In the genomic region with DNA sequence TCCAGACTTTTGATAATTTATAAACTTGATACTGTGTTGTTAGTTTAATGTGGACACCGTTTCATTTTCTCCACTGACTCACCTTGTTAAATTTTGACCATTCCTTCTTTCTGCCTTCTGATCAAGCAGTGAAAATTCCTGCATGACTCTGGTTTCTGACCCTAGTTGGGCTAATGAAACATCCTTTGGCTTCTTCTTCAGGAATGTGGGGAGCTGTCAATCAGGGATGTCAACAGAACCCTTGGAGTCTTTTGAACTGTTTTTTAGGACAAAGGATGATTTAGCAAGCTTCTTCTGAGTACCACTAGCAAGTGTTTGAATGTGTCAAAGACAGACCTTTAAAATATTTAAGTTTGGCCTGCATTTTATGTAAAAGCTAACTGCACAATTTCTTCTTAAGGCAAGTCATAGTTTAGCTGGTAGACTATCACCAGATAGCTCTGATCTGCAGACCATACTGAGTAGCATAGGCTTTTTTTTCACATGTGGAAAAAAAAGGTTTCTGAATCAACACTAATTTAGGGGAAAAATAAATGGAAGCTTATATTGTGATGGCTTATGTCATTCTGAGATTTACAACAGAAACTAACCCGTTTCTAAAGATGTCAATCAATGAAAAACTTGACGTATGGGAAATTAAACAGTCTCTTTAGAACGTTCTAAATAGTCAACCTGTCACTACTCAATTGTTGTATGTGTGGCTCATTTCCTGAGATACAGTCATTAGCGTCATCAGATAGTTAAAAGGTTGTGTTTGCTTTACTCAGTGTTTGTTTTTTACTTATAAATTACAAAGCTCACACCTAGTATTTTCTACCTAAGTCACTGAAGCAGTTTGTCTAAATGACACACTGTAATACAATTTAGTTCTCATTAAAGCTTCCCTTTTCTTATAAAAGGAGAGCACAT, we compare ENCODE assay signal across 18 cellular contexts.
DNase-seq lines count a peak whose midpoint lies in the region; ATAC-seq, FAIRE-seq and TF ChIP-seq lines count a peak whose summit lies in the region.
"Had no signal": no experiment of that assay in that cellular context is flagged by ENCODE, and none has a peak within 500 bp of the region (broad histone marks: within the 10 kb centered on the region; RNA-seq: fewer than 3 reads in every experiment).

No MANE protein-coding gene starts in this region.

- H3K4me2 ChIP-seq in GM23338 (no peak overlapping the region), H1 (ENCODE audit: insufficient read depth in 1 of 2, low read depth in 2 of 2, low read length in 2 of 2) (no peak overlapping the region)

- no peaks in the 10 kb centered on the region for H3K9me2 ChIP-seq in GM23338 (ENCODE audit: insufficient read depth)

- TF ChIP-seq POLR2A in H1 (IDR thresholded peaks at IDR 0.05; ENCODE audit: control extremely low read depth in 1 of 2, low read depth in 2 of 2, low read length in 2 of 2) (no peak), prostate gland (IDR thresholded peaks at IDR 0.05) (no peak)

- H3K14ac ChIP-seq in H1 (ENCODE audit: insufficient read length), result no peak overlapping the region

- no peaks in the 10 kb centered on the region for H3K23me2 ChIP-seq in H1 (ENCODE audit: low read depth, low read length)

- no peak overlapping the region for H2AK5ac ChIP-seq in H1 (ENCODE audit: low read depth, low read length)

- H3K4me1 ChIP-seq in GM23338 (ENCODE audit: insufficient read depth) (no peaks in the 10 kb centered on the region), H1 (replicated peaks in 1 of 4; ENCODE audit: control insufficient read depth in 3 of 4, insufficient read depth in 4 of 4, low read length in 3 of 4) (no peaks in the 10 kb centered on the region), pancreas (peaks cover 6 to 17% (median 16%) of the 10 kb centered on the region in 3 donors), prostate gland (replicated peaks) (no peaks in the 10 kb centered on the region)
- H3K4me1 ChIP-seq: lower lobe of right lung had no signal

- H3K4me3 Mint-ChIP-seq in GM23338, result no peak overlapping the region
- H3K4me3 Mint-ChIP-seq: activated CD8-positive, alpha-beta T cell treated with anti-CD3 and anti-CD28 coated beads, Interleukin-2, amount 10 ng/mL, durations not matched to agents 7 days and 5 days; neural crest cell had no signal

- CTCF ChIA-PET in H1 (lab: Charles Lee; ENCODE audit: partially characterized antibody), result interaction anchor here (0.9 to 1.3 kb wide), 2 partner anchors 10 to 314 kb away, joined by 3 to 4 read pairs; no protein-coding TSS in a partner anchor

- no peaks in the 10 kb centered on the region for H3K9me3 Mint-ChIP-seq in GM23338

- H3K79me2 ChIP-seq in GM23338 (replicated peaks; ENCODE audit: insufficient read depth), result no peaks in the 10 kb centered on the region
- H3K79me2 ChIP-seq in H1 (ENCODE audit: control insufficient read depth in 1 of 2, insufficient read depth in 2 of 2, low read length in 2 of 2), result no peaks in the 10 kb centered on the region

- H3K36me3 ChIP-seq in GM23338 (ENCODE audit: insufficient read depth) (no peaks in the 10 kb centered on the region), H1 (ENCODE audit: control insufficient read depth in 2 of 4, insufficient read depth in 4 of 4, low read length in 3 of 4) (no peaks in the 10 kb centered on the region), pancreas (no peaks in the 10 kb centered on the region), prostate gland (no peaks in the 10 kb centered on the region)
- H3K36me3 ChIP-seq: cardiac muscle cell, heart left ventricle, lower lobe of right lung, stomach had no signal

- H4K20me1 ChIP-seq in GM23338 (replicated peaks; ENCODE audit: insufficient read depth) (no peaks in the 10 kb centered on the region), H1 (replicated peaks in 1 of 2; ENCODE audit: control insufficient read depth in 1 of 2, insufficient read depth in 2 of 2, low read length in 2 of 2) (no peaks in the 10 kb centered on the region)

- no peak overlapping the region for H2BK20ac ChIP-seq in H1 (ENCODE audit: low read length)

- no peak overlapping the region for H3K23ac ChIP-seq in H1 (ENCODE audit: insufficient read length)

- no peak for TF ChIP-seq EP300 in H1 (IDR thresholded peaks at IDR 0.05; ENCODE audit: borderline replicate concordance in 1 of 2, low read depth in 2 of 2, low read length in 2 of 2)

- H3F3A ChIP-seq in GM23338 (replicated peaks; ENCODE audit: low read depth), result no peaks in the 10 kb centered on the region

- H3K9me3 ChIP-seq in H1 (ENCODE audit: insufficient read depth in 2 of 2, low read depth in 1 of 2, low read length in 1 of 2) (no peaks in the 10 kb centered on the region), pancreas (no peaks in the 10 kb centered on the region), prostate gland (no peaks in the 10 kb centered on the region)
- H3K9me3 ChIP-seq: lower lobe of right lung, stomach had no signal

- intact Hi-C loops in pancreas (cut with DNase I), result no loop called here
- intact Hi-C loops in prostate gland (cut with DNase I), result no loop called here

- H3K4me3 ChIP-seq in GM23338 (no peak overlapping the region), H1 (ENCODE audit: extremely low read depth in 1 of 4, insufficient read depth in 2 of 4, low read depth in 3 of 4, low read length in 4 of 4) (no peak overlapping the region), pancreas (no peak overlapping the region), prostate gland (no peak overlapping the region)
- H3K4me3 ChIP-seq: cardiac muscle cell, heart left ventricle, lower lobe of right lung, stomach had no signal

- H2BK5ac ChIP-seq in H1 (ENCODE audit: low read depth, low read length), result no peak overlapping the region

- no peak overlapping the region for H2BK12ac ChIP-seq in H1 (ENCODE audit: low read depth, low read length)

- H2BK120ac ChIP-seq in H1 (replicated peaks; ENCODE audit: low read depth, low read length), result no peak overlapping the region

- peak; percentile 16 for DNase-seq in GM23338 (ENCODE audit: low spot score)
- peak; percentile 86 for DNase-seq in NCI-H748 (lab: John Stamatoyannopoulos, UW; ENCODE audit: unreplicated experiment)
- DNase-seq in H1 (ENCODE audit: low read depth in 1 of 2, low spot score in 2 of 2), result no peak
- DNase-seq in pancreas, result no peak
- no peak for DNase-seq in SKM-1 (lab: John Stamatoyannopoulos, UW; ENCODE audit: unreplicated experiment)
- DNase-seq in prostate gland (ENCODE audit: low spot score), result no peak
- no peak for DNase-seq in GM19238 (ENCODE audit: insufficient read length, low spot score)
- DNase-seq: activated CD8-positive, alpha-beta T cell treated with anti-CD3 and anti-CD28 coated beads, Interleukin-2, amount 10 ng/mL, durations not matched to agents 7 days and 5 days; heart left ventricle; lower lobe of right lung; NCI-H524 treated with DMSO at 0.1 percent for 48 hours; SHP77; stomach; T1000 had no signal

- H3K27ac Mint-ChIP-seq in GM23338, result no peak overlapping the region
- H3K27ac Mint-ChIP-seq: activated CD8-positive, alpha-beta T cell treated with anti-CD3 and anti-CD28 coated beads, Interleukin-2, amount 10 ng/mL, durations not matched to agents 7 days and 5 days had no signal

- H3K36me3 Mint-ChIP-seq in GM23338 (ENCODE audit: low read depth), result no peaks in the 10 kb centered on the region

- no peak overlapping the region for H3K4ac ChIP-seq in H1 (replicated peaks; ENCODE audit: insufficient read length, low read depth, low read length)

- TF ChIP-seq RAD21 in H1 (IDR thresholded peaks at IDR 0.05 in 1 of 2, conservative IDR thresholded peaks at IDR 0.05 in 1 of 2; ENCODE audit: low read depth in 2 of 2, low read length in 2 of 2), result no peak

- no peak overlapping the region for H4K5ac ChIP-seq in H1 (ENCODE audit: insufficient read length, low read depth, low read length)

- H2AFZ ChIP-seq in GM23338 (no peak overlapping the region), H1 (ENCODE audit: low read length) (no peak overlapping the region)

- 88% methylated on average over 5 of the region's 5 CpGs; no CpG with 5 or more reads in 1 of the 2 experiments for WGBS in H1 (ENCODE audit: extremely low coverage in 1 of 2, insufficient coverage in 1 of 2, insufficient read length in 1 of 2, insufficient replicate concordance in 2 of 2, low coverage in 1 of 2, low lambda C conversion rate in 2 of 2, missing lambda C conversion rate in 1 of 2), 2 experiments
- WGBS in pancreas, 2 donors, result 27 to 38% methylated on average over 5 of the region's 5 CpGs
- whole genome bisulfite sequencing in prostate gland, result 64% methylated on average over 5 of the region's 5 CpGs

- H3K79me1 ChIP-seq in H1 (ENCODE audit: low read depth, low read length), result no peaks in the 10 kb centered on the region

- no peak overlapping the region for H4K8ac ChIP-seq in H1 (ENCODE audit: extremely low read depth, insufficient read depth, low read length)

- POLR2A ChIA-PET in H1 (lab: Charles Lee; ENCODE audit: partially characterized antibody), result no interaction called here

- no peak overlapping the region for H3K56ac ChIP-seq in H1 (replicated peaks; ENCODE audit: insufficient read length, low read depth, low read length)

- no peak overlapping the region for H2BK15ac ChIP-seq in H1 (ENCODE audit: low read length)

- H4K91ac ChIP-seq in H1 (replicated peaks; ENCODE audit: insufficient read length, low read length), result no peak overlapping the region

- FAIRE-seq in H1 (lab: Jason Lieb, UNC) (peak; percentile 24), pancreas (lab: Jason Lieb, UNC) (no peak)

- TF ChIP-seq CTCF in GM23338 (conservative IDR thresholded peaks at IDR 0.05; ENCODE audit: low read depth in 2 of 2), result no peak
- TF ChIP-seq CTCF in H1 (IDR thresholded peaks at IDR 0.05; ENCODE audit: control extremely low read depth in 1 of 3, insufficient read depth in 1 of 3, low read depth in 1 of 3, low read length in 3 of 3), result no peak
- TF ChIP-seq CTCF in pancreas (IDR thresholded peaks at IDR 0.05), result no peak
- no peak for TF ChIP-seq CTCF in prostate gland (IDR thresholded peaks at IDR 0.05)

- H3K27ac ChIP-seq in GM23338 (ENCODE audit: low read depth), result no peak overlapping the region
- no peak overlapping the region for H3K27ac ChIP-seq in H1 (ENCODE audit: low read depth, low read length)
- no peak overlapping the region for H3K27ac ChIP-seq in pancreas
- H3K27ac ChIP-seq in prostate gland, result no peak overlapping the region
- H3K27ac ChIP-seq: C4-2B had no signal

- no peak overlapping the region for H3K9ac ChIP-seq in H1 (replicated peaks in 1 of 4; ENCODE audit: extremely low read depth in 1 of 4, low read depth in 3 of 4, low read length in 3 of 4)

- H3K4me1 Mint-ChIP-seq in GM23338, result peaks cover 7% of the 10 kb centered on the region; the same call in 2 of the 3 replicates

- H3K27me3 Mint-ChIP-seq in GM23338 (ENCODE audit: insufficient read depth, low read depth, poor library complexity), result no peaks in the 10 kb centered on the region

- ATAC-seq in GM23338, result no peak; the same call in 2 of the 3 replicates
- ATAC-seq in pancreas, result peak; percentile 22 to 77 (median 33)
- ATAC-seq in GM18907 (IDR thresholded peaks at IDR 0.05; ENCODE audit: unreplicated experiment), result no peak
- ATAC-seq: activated CD8-positive, alpha-beta T cell treated with anti-CD3 and anti-CD28 coated beads, Interleukin-2, amount 10 ng/mL, durations not matched to agents 7 days and 5 days had no signal

- H3K27me3 ChIP-seq in GM23338 (ENCODE audit: insufficient read depth) (no peaks in the 10 kb centered on the region), H1 (replicated peaks in 1 of 4; ENCODE audit: control insufficient read depth in 3 of 4, extremely low read depth in 1 of 4, insufficient read depth in 3 of 4, low read length in 3 of 4) (no peaks in the 10 kb centered on the region), pancreas (no peaks in the 10 kb centered on the region), prostate gland (replicated peaks; ENCODE audit: insufficient read depth) (no peaks in the 10 kb centered on the region)
- H3K27me3 ChIP-seq: cardiac muscle cell, heart left ventricle, stomach had no signal

- H3K18ac ChIP-seq in H1 (ENCODE audit: extremely low read depth, low read length), result no peak overlapping the region

Comparison
In these comparisons a context has a peak if more than half of its experiments do, and no peak if none do; other contexts are left out.
1. ATAC-seq: peak in pancreas (4 of 4); none in GM23338 (single experiment) and GM18907 (single experiment).
2. DNase-seq: peak in GM23338 (single experiment) and NCI-H748 (single experiment); none in H1 (0 of 2), pancreas (0 of 6), SKM-1 (single experiment), prostate gland (single experiment) and GM19238 (single experiment).